ENCODE assay signal across 8 cellular contexts in the genomic region with DNA sequence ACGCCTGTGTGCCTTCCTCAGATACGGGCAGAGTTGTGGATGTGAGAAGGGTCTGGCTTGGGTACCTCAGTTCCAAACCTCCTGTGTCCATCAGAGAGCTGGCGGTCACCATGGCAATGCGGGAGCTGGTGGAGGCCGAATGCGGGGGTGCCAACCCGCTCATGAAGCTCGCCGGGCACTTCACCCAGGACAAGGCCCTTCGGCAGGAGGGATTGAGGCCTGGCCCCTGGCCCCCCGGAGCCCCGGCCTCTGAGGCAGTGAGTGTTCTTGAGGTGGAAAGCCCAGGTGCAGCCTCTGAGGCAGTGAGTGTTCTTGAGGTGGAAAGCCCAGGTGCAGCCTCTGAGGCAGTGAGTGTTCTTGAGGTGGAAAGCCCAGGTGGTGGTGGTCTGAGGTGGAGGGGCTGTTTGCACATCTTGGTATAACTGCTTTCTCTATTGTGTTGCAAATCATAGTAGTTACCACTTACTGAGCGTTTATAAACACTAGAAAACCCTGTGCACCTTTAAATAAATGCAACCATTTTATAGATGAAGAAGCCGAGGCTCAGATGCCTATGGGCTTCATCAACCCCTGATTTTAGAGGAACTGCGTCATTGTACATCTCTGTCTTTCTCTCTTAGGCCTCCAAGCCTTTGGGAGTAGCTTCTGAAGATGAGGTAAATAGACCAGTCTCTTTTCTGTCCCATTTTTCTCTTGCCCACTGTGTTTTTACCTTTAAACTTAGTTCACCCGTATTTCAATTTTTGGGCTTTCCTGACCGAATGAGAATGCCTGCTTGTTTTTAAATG. TPM values are rescaled to one million over a fixed set of nuclear protein-coding genes. Genes with fewer than 3 reads are reported as not detected.
DNase-seq lines count a peak whose midpoint lies in the region; TF ChIP-seq lines count a peak whose summit lies in the region.

No MANE protein-coding gene starts in this region.

- H3K9me3 Mint-ChIP-seq in activated T-cell treated with anti-CD3 and anti-CD28 coated beads, Interleukin-2, amount 50 U/mL, for 24 hours = no peaks in the 10 kb centered on the region
- H3K9me3 Mint-ChIP-seq in neural crest cell = no peaks in the 10 kb centered on the region

- 0 out of 2 replicates have a peak overlapping the region, but pooled peaks have one; percentile 18 for H3K27ac ChIP-seq in KMS-11

- H3K4me3 ChIP-seq in GM08714 (ENCODE audit: low read length) (peak overlapping the region; percentile 89), KMS-11 (IDR thresholded peaks at IDR 0.05; ENCODE audit: insufficient read depth, low read depth, low read length) (no peak overlapping the region), foreskin fibroblast (ENCODE audit: low read depth in 1 of 2, low read length in 2 of 2) (peak overlapping the region; percentile 72 to 93)

- no peaks in the 10 kb centered on the region for H3K27me3 ChIP-seq in KMS-11 (ENCODE audit: insufficient read depth, low read depth)

- peak overlapping the region; percentile 85 for H3K4me2 ChIP-seq in KMS-11

- H3K36me3 Mint-ChIP-seq in activated T-cell treated with anti-CD3 and anti-CD28 coated beads, Interleukin-2, amount 50 U/mL, for 24 hours (ENCODE audit: low read depth) = peaks cover 48% of the 10 kb centered on the region
- H3K36me3 Mint-ChIP-seq in neural crest cell (ENCODE audit: low read depth) = peaks cover 16% of the 10 kb centered on the region

- H4K20me1 ChIP-seq in KMS-11 (ENCODE audit: insufficient read depth) = no peaks in the 10 kb centered on the region

- peaks cover 54% of the 10 kb centered on the region for H3K4me1 Mint-ChIP-seq in activated T-cell treated with anti-CD3 and anti-CD28 coated beads, Interleukin-2, amount 50 U/mL, for 24 hours (ENCODE audit: low read depth)
- H3K4me1 Mint-ChIP-seq in neural crest cell = peaks cover 27% of the 10 kb centered on the region

- H2AFZ ChIP-seq in KMS-11 (ENCODE audit: low read depth) = peak overlapping the region; percentile 64

- peak overlapping the region; percentile 79 for H3K9ac ChIP-seq in KMS-11

- no peaks in the 10 kb centered on the region for H3K36me3 ChIP-seq in KMS-11 (ENCODE audit: insufficient read depth)

- peak; percentile 56 for DNase-seq in activated T-cell treated with anti-CD3 and anti-CD28 coated beads, Interleukin-2, amount 50 U/mL, for 24 hours
- DNase-seq in foreskin fibroblast (peak in 1 of 2 donors; percentile 57), neural crest cell (ENCODE audit: low read depth, low spot score) (peak; percentile 18), inferior parietal cortex (ENCODE audit: extremely low spot score) (no peak), GM10266 (ENCODE audit: extremely low spot score) (no peak), GM19238 (ENCODE audit: insufficient read length, low spot score) (no peak)

- no peak for TF ChIP-seq CTCF in KMS-11 (conservative IDR thresholded peaks at IDR 0.05; ENCODE audit: low read depth, low read length)
- no peak for TF ChIP-seq CTCF in foreskin fibroblast (IDR thresholded peaks at IDR 0.05; ENCODE audit: low read depth, low read length)
- TF ChIP-seq CTCF in neural crest cell (conservative IDR thresholded peaks at IDR 0.05) = no peak
- no peak for TF ChIP-seq CTCF in GM10266 (IDR thresholded peaks at IDR 0.05; ENCODE audit: control insufficient read depth, insufficient read depth, low read depth, missing control alignments)

- peak overlapping the region; percentile 90 for H3K4me3 Mint-ChIP-seq in activated T-cell treated with anti-CD3 and anti-CD28 coated beads, Interleukin-2, amount 50 U/mL, for 24 hours
- H3K4me3 Mint-ChIP-seq in neural crest cell = peak overlapping the region; percentile 90

- H3K4me1 ChIP-seq in KMS-11 (ENCODE audit: low read depth, poor library complexity, severe bottlenecking) = peaks cover 19% of the 10 kb centered on the region

- H3K27ac Mint-ChIP-seq in activated T-cell treated with anti-CD3 and anti-CD28 coated beads, Interleukin-2, amount 50 U/mL, for 24 hours = peak overlapping the region; percentile 98
- peak overlapping the region; percentile 53 for H3K27ac Mint-ChIP-seq in neural crest cell (ENCODE audit: unreplicated experiment)

- H3K27me3 Mint-ChIP-seq in activated T-cell treated with anti-CD3 and anti-CD28 coated beads, Interleukin-2, amount 50 U/mL, for 24 hours = no peaks in the 10 kb centered on the region
- no peaks in the 10 kb centered on the region for H3K27me3 Mint-ChIP-seq in neural crest cell (ENCODE audit: low read depth)

- 0 out of 2 replicates have a peak, but pooled peaks cover 4% of the 10 kb centered on the region for H3K79me2 ChIP-seq in KMS-11 (ENCODE audit: insufficient read depth, low read depth)

RNA-seq across cellular contexts. Expression of gene PEX5, which starts 1.0 kb away (rescaled TPM):
- 40.2 and 42.2 TPM in 2 replicates for total RNA-seq in neural crest cell

Comparison
In these comparisons a context has a peak if more than half of its experiments do, and no peak if none do; other contexts are left out.
1. DNase-seq: peak in activated T-cell treated with anti-CD3 and anti-CD28 coated beads, Interleukin-2, amount 50 U/mL, for 24 hours (single experiment) and neural crest cell (single experiment); none in inferior parietal cortex (single experiment), GM10266 (single experiment) and GM19238 (single experiment).